ENCODE assay signal across 26 cellular contexts in genomic region chr2:46342566-46343315, GRCh38. TPM values are rescaled to one million over a fixed set of nuclear protein-coding genes. Genes with fewer than 3 reads are reported as not detected.
DNase-seq lines count a peak whose midpoint lies in the region; ATAC-seq and TF ChIP-seq lines count a peak whose summit lies in the region.
"Had no signal": no experiment of that assay in that cellular context is flagged by ENCODE, and none has a peak within 500 bp of the region (broad histone marks: within the 10 kb centered on the region; RNA-seq: fewer than 3 reads in every experiment).

No MANE protein-coding gene starts in this region.

- H3K79me2 ChIP-seq in Loucy (ENCODE audit: insufficient read depth, low read length) (peaks cover 79% of the 10 kb centered on the region), trophoblast cell (ENCODE audit: control insufficient read depth, insufficient read depth, low read length, poor library complexity) (peaks cover 32% of the 10 kb centered on the region)

- peaks cover 14% of the 10 kb centered on the region for H3K4me1 Mint-ChIP-seq in endodermal cell
- H3K4me1 Mint-ChIP-seq in stimulated activated naive B cell treated with anti-CD40 and anti-IgM and Interleukin-4, amounts not matched to agents 10 μg/mL and 1 μg/mL and 100 μg/mL, for 72 hours: no peaks in the 10 kb centered on the region

- H4K20me1 ChIP-seq in IMR-90 (ENCODE audit: insufficient read depth, low read length) (peaks cover 98% of the 10 kb centered on the region), Loucy (ENCODE audit: insufficient read depth, low read length, poor library complexity, severe bottlenecking) (no peaks in the 10 kb centered on the region)

- no peak overlapping the region for H2BK120ac ChIP-seq in IMR-90 (ENCODE audit: low read depth, low read length)
- H2BK120ac ChIP-seq in trophoblast cell (ENCODE audit: insufficient read depth, low read length, poor library complexity): no peak overlapping the region

- BruUV-seq in IMR-90 (replicated peaks; lab: Mats Ljungman, UMichigan): no TSS peak

- H2BK20ac ChIP-seq in IMR-90 (ENCODE audit: low read depth, low read length): no peak overlapping the region

- H4K5ac ChIP-seq in IMR-90 (ENCODE audit: low read depth, low read length): no peak overlapping the region

- H3K27me3 ChIP-seq in IMR-90 (ENCODE audit: control insufficient read depth, insufficient read depth, low read length): no peaks in the 10 kb centered on the region
- H3K27me3 ChIP-seq in Loucy (ENCODE audit: insufficient read depth, low read length, poor library complexity, severe bottlenecking): no peaks in the 10 kb centered on the region
- H3K27me3 ChIP-seq in endodermal cell (ENCODE audit: control insufficient read depth, insufficient read depth, low read length, poor library complexity, severe bottlenecking): no peaks in the 10 kb centered on the region
- no peaks in the 10 kb centered on the region for H3K27me3 ChIP-seq in trophoblast cell (ENCODE audit: insufficient read depth, low read length)
- H3K27me3 ChIP-seq: SJCRH30 had no signal

- TF ChIP-seq POLR2A in IMR-90 (IDR thresholded peaks at IDR 0.05; ENCODE audit: low read depth, low read length): no peak

- no peaks in the 10 kb centered on the region for H3K9me3 Mint-ChIP-seq in endodermal cell
- no peaks in the 10 kb centered on the region for H3K9me3 Mint-ChIP-seq in stimulated activated naive B cell treated with anti-CD40 and anti-IgM and Interleukin-4, amounts not matched to agents 10 μg/mL and 1 μg/mL and 100 μg/mL, for 72 hours
- H3K9me3 Mint-ChIP-seq: CD4-positive, alpha-beta memory T cell had no signal

- TF ChIP-seq RAD21 in IMR-90 (IDR thresholded peaks at IDR 0.05; ENCODE audit: low read length): no peak

- H3K4me2 ChIP-seq in IMR-90 (ENCODE audit: low read depth, low read length) (no peak overlapping the region), Loucy (ENCODE audit: low read depth, low read length, poor library complexity, severe bottlenecking) (no peak overlapping the region), trophoblast cell (ENCODE audit: low read length) (no peak overlapping the region)
- H3K4me2 ChIP-seq: KMS-11 had no signal

- peak overlapping the region; percentile 58; the same call in 1 of the 2 replicates for H3K14ac ChIP-seq in IMR-90 (replicated peaks; ENCODE audit: low read depth, low read length)
- H3K14ac ChIP-seq in trophoblast cell (ENCODE audit: low read length): no peak overlapping the region

- H3K9me2 ChIP-seq in Loucy (replicated peaks; ENCODE audit: low read depth, low read length): no peaks in the 10 kb centered on the region

- H3K4me3 Mint-ChIP-seq in endodermal cell: no peak overlapping the region
- H3K4me3 Mint-ChIP-seq in stimulated activated naive B cell treated with anti-CD40 and anti-IgM and Interleukin-4, amounts not matched to agents 10 μg/mL and 1 μg/mL and 100 μg/mL, for 72 hours: no peak overlapping the region
- H3K4me3 Mint-ChIP-seq: CD4-positive, alpha-beta memory T cell had no signal

- peaks cover 41% of the 10 kb centered on the region for H3K9me1 ChIP-seq in IMR-90 (ENCODE audit: insufficient read depth, low read length)

- no peak overlapping the region for H2BK12ac ChIP-seq in trophoblast cell (ENCODE audit: low read length)

- H4K91ac ChIP-seq in IMR-90 (ENCODE audit: insufficient read depth, low read depth, low read length) (no peak overlapping the region), trophoblast cell (ENCODE audit: low read depth, low read length) (no peak overlapping the region)

- dilution Hi-C loops in IMR-90 (cut with HindIII; ENCODE audit: low sequenced_read_pairs, unreplicated experiment): no loop called here

- no peak overlapping the region for H3K4ac ChIP-seq in IMR-90 (ENCODE audit: low read depth, low read length)
- peak overlapping the region; percentile 81 for H3K4ac ChIP-seq in trophoblast cell (ENCODE audit: low read depth, low read length)

- TF ChIP-seq CTCF in IMR-90 (conservative IDR thresholded peaks at IDR 0.05; ENCODE audit: low read depth, low read length) (no peak), Loucy (conservative IDR thresholded peaks at IDR 0.05; ENCODE audit: low read length) (no peak), endodermal cell (conservative IDR thresholded peaks at IDR 0.05) (no peak)

- H2AK5ac ChIP-seq in IMR-90 (ENCODE audit: low read depth, low read length): 0 out of 2 replicates have a peak overlapping the region, but pooled peaks have one; percentile 4
- no peak overlapping the region for H2AK5ac ChIP-seq in trophoblast cell (ENCODE audit: low read length)

- H3K4me1 ChIP-seq in IMR-90 (ENCODE audit: control insufficient read depth, insufficient read depth, low read length) (peaks cover 17% of the 10 kb centered on the region), Loucy (ENCODE audit: insufficient read depth, low read length, poor library complexity, severe bottlenecking) (peaks cover 69% of the 10 kb centered on the region), endodermal cell (ENCODE audit: control insufficient read depth, insufficient read depth, low read length) (no peaks in the 10 kb centered on the region), trophoblast cell (ENCODE audit: control insufficient read depth in 1 of 2, insufficient read depth in 2 of 2, low read length in 2 of 2) (peaks cover 29% of the 10 kb centered on the region in 2 experiments)

- H2AFZ ChIP-seq in IMR-90 (replicated peaks; ENCODE audit: low read length, poor library complexity) (no peak overlapping the region), Loucy (ENCODE audit: low read length) (no peak overlapping the region), trophoblast cell (ENCODE audit: insufficient read depth, low read length, poor library complexity) (no peak overlapping the region)
- H2AFZ ChIP-seq: GM23248 had no signal

- H3K27ac ChIP-seq in IMR-90 (ENCODE audit: insufficient read depth, low read length) (no peak overlapping the region), endodermal cell (ENCODE audit: low read depth, low read length) (no peak overlapping the region), trophoblast cell (ENCODE audit: low read depth, low read length) (no peak overlapping the region)
- H3K27ac ChIP-seq: GM23248, KMS-11, SJCRH30 had no signal

- H4K8ac ChIP-seq in IMR-90 (ENCODE audit: low read depth in 2 of 2, low read length in 2 of 2): no peak overlapping the region
- no peak overlapping the region for H4K8ac ChIP-seq in trophoblast cell (ENCODE audit: low read depth, low read length)

- H3K23ac ChIP-seq in IMR-90 (ENCODE audit: low read depth, low read length) (0 out of 2 replicates have a peak overlapping the region, but pooled peaks have one; percentile 0), trophoblast cell (ENCODE audit: low read length) (no peak overlapping the region)

- peaks cover 5% of the 10 kb centered on the region for H3K27me3 Mint-ChIP-seq in endodermal cell (ENCODE audit: insufficient read depth)
- H3K27me3 Mint-ChIP-seq in stimulated activated naive B cell treated with anti-CD40 and anti-IgM and Interleukin-4, amounts not matched to agents 10 μg/mL and 1 μg/mL and 100 μg/mL, for 72 hours: peaks cover 7 to 8% of the 10 kb centered on the region in 2 donors

- H3K79me1 ChIP-seq in IMR-90 (ENCODE audit: low read depth in 1 of 2, low read length in 2 of 2) (peaks cover 58 to 96% of the 10 kb centered on the region in 2 experiments), trophoblast cell (ENCODE audit: low read length) (peaks cover 5% of the 10 kb centered on the region)

- H3K9ac ChIP-seq in IMR-90 (ENCODE audit: low read depth, low read length) (no peak overlapping the region), Loucy (ENCODE audit: low read depth, low read length, poor library complexity, severe bottlenecking) (peak overlapping the region; percentile 3), endodermal cell (ENCODE audit: extremely low read depth, low read length, poor library complexity, severe bottlenecking) (no peak overlapping the region), trophoblast cell (ENCODE audit: low read length) (no peak overlapping the region)
- H3K9ac ChIP-seq: GM23248, KMS-11 had no signal

- H2BK15ac ChIP-seq in IMR-90 (ENCODE audit: low read depth, low read length): no peak overlapping the region

- H3K9me3 ChIP-seq in IMR-90 (ENCODE audit: control insufficient read depth, insufficient read depth, low read length) (no peaks in the 10 kb centered on the region), Loucy (ENCODE audit: insufficient read depth, low read depth, low read length) (no peaks in the 10 kb centered on the region), endodermal cell (ENCODE audit: control insufficient read depth, low read length) (no peaks in the 10 kb centered on the region), trophoblast cell (ENCODE audit: insufficient read depth, low read depth, low read length) (no peaks in the 10 kb centered on the region)
- H3K9me3 ChIP-seq: SJCRH30 had no signal

- no peak overlapping the region for H3K56ac ChIP-seq in IMR-90 (ENCODE audit: extremely low read depth, insufficient read depth, low read length)

- H3K18ac ChIP-seq in IMR-90 (ENCODE audit: low read depth, low read length) (no peak overlapping the region), trophoblast cell (ENCODE audit: low read length) (no peak overlapping the region)

- POLR2A ChIA-PET in IMR-90 (lab: Charles Lee; ENCODE audit: unreplicated experiment): no interaction called here

- CTCF ChIA-PET in IMR-90 (lab: Yijun Ruan, JAX): no interaction called here

- intact Hi-C loops in IMR-90 (cut with micrococcal nuclease): loop anchor here (5.0 kb wide), 1 partner anchor 40 kb away; no protein-coding TSS in a partner anchor

- H3K36me3 Mint-ChIP-seq in endodermal cell (ENCODE audit: low read depth): no peaks in the 10 kb centered on the region
- no peaks in the 10 kb centered on the region for H3K36me3 Mint-ChIP-seq in stimulated activated naive B cell treated with anti-CD40 and anti-IgM and Interleukin-4, amounts not matched to agents 10 μg/mL and 1 μg/mL and 100 μg/mL, for 72 hours
- H3K36me3 Mint-ChIP-seq: CD4-positive, alpha-beta memory T cell had no signal

- peaks cover 14% of the 10 kb centered on the region for H3K36me3 ChIP-seq in IMR-90 (ENCODE audit: control insufficient read depth, insufficient read depth, low read length)
- peaks cover 10% of the 10 kb centered on the region; the same call in 1 of the 2 replicates for H3K36me3 ChIP-seq in Loucy (ENCODE audit: insufficient read depth, low read length)
- H3K36me3 ChIP-seq in endodermal cell (ENCODE audit: control insufficient read depth, insufficient read depth, low read length): no peaks in the 10 kb centered on the region
- H3K36me3 ChIP-seq in trophoblast cell (ENCODE audit: control insufficient read depth in 1 of 2, insufficient read depth in 2 of 2, low read length in 2 of 2): peaks cover 23 to 26% of the 10 kb centered on the region in 2 experiments
- H3K36me3 ChIP-seq: SJCRH30 had no signal

- no peak overlapping the region for H4K12ac ChIP-seq in trophoblast cell (ENCODE audit: low read depth, low read length)

- no peak for DNase-seq in IMR-90
- peak; percentile 15 for DNase-seq in endodermal cell
- no peak for DNase-seq in trophoblast cell
- no peak for DNase-seq in HK-2 (ENCODE audit: unreplicated experiment)
- no peak for DNase-seq in stimulated activated naive B cell treated with anti-CD40 and anti-IgM and Interleukin-4, amounts not matched to agents 10 μg/mL and 1 μg/mL and 100 μg/mL, for 72 hours
- no peak for DNase-seq in NCI-H226
- DNase-seq: C1 segment of cervical spinal cord; Calu3; CD4-positive, alpha-beta memory T cell; DMS79 treated with DMSO at 0.1 percent for 48 hours; GF-D8; GM23248; H7; NCI-H1092; NCI-H1417 treated with DMSO at 0.1 percent for 48 hours; NCI-H187; NCI-H2081 treated with DMSO at 0.1 percent for 48 hours; NCI-H2171; NCI-H524; NCI-H748 treated with DMSO at 0.1 percent for 48 hours; NK-92 treated with Interleukin-12 subunit alpha and Interleukin-12 subunit beta, amount 100 ng/mL, for 24 hours; PC-3; SJCRH30; T-helper 1 cell had no signal

- H2AK9ac ChIP-seq in IMR-90 (replicated peaks; ENCODE audit: low read depth, low read length, poor library complexity): no peak overlapping the region

- H3K4me3 ChIP-seq in IMR-90 (ENCODE audit: insufficient read depth, low read depth, low read length) (no peak overlapping the region), Loucy (ENCODE audit: low read length, poor library complexity, severe bottlenecking) (no peak overlapping the region), endodermal cell (ENCODE audit: low read length) (no peak overlapping the region), trophoblast cell (ENCODE audit: low read depth, low read length) (no peak overlapping the region)
- H3K4me3 ChIP-seq: GM23248, SJCRH30 had no signal

- in situ Hi-C loops in IMR-90 (cut with MboI; ENCODE audit: low sequenced_read_pairs): no loop called here

- no peak overlapping the region for H3K27ac Mint-ChIP-seq in endodermal cell
- no peak overlapping the region for H3K27ac Mint-ChIP-seq in stimulated activated naive B cell treated with anti-CD40 and anti-IgM and Interleukin-4, amounts not matched to agents 10 μg/mL and 1 μg/mL and 100 μg/mL, for 72 hours

- 92% methylated on average over 3 of the region's 9 CpGs; no CpG with 5 or more reads in 1 of the 2 experiments for WGBS in IMR-90 (ENCODE audit: extremely low coverage in 2 of 2, insufficient read length in 1 of 2), 2 experiments
- 89 to 91% methylated on average over 7 to 9 of the region's 9 CpGs for WGBS in endodermal cell (ENCODE audit: insufficient coverage in 1 of 2, insufficient read length in 1 of 2), 2 experiments
- WGBS in trophoblast cell (ENCODE audit: extremely low coverage, insufficient coverage, insufficient read length): no CpG with 5 or more reads among the region's 9 CpGs

- no peaks in the 10 kb centered on the region for H3F3A ChIP-seq in Loucy (ENCODE audit: low read depth)

- H2BK5ac ChIP-seq in IMR-90 (ENCODE audit: low read depth, low read length, poor library complexity, severe bottlenecking): no peak overlapping the region
- H2BK5ac ChIP-seq in trophoblast cell (ENCODE audit: low read depth, low read length, poor library complexity): no peak overlapping the region

- ATAC-seq in IMR-90 (ENCODE audit: low read depth): no peak
- ATAC-seq in stimulated activated naive B cell treated with anti-CD40 and anti-IgM and Interleukin-4, amounts not matched to agents 10 μg/mL and 1 μg/mL and 100 μg/mL, for 72 hours (replicated peaks): no peak
- ATAC-seq: PC-3 had no signal

RNA-seq across cellular contexts. Expression of gene EPAS1, which starts 45.5 kb away (rescaled TPM):
- total RNA-seq in IMR-90 (2012; rRNA removed): 21.9 and 40.7 TPM in 2 replicates
- polyA plus RNA-seq in IMR-90 (2012; rRNA removed): 103 and 120 TPM in 2 replicates
- polyA plus RNA-seq in IMR-90 (2012; cell fraction: cytosol; rRNA removed): 117 and 156 TPM in 2 replicates
- 108 and 158 TPM in 2 replicates for polyA plus RNA-seq in IMR-90 (2012; cell fraction: nucleus; rRNA removed; ENCODE audit: low replicate concordance)
- total RNA-seq in endodermal cell: 1 to 10 TPM; 1.2 to 1.9 TPM
- 1.2 TPM for polyA plus RNA-seq in endodermal cell (2013, experiment 1 of 2)
- polyA plus RNA-seq in endodermal cell (2013, experiment 2 of 2): 1.5 TPM
- 1,165 and 1,253 TPM in 2 replicates for polyA plus RNA-seq in trophoblast cell (2013)
